1 cellular context compared by ENCODE assay signal in the genomic region with DNA sequence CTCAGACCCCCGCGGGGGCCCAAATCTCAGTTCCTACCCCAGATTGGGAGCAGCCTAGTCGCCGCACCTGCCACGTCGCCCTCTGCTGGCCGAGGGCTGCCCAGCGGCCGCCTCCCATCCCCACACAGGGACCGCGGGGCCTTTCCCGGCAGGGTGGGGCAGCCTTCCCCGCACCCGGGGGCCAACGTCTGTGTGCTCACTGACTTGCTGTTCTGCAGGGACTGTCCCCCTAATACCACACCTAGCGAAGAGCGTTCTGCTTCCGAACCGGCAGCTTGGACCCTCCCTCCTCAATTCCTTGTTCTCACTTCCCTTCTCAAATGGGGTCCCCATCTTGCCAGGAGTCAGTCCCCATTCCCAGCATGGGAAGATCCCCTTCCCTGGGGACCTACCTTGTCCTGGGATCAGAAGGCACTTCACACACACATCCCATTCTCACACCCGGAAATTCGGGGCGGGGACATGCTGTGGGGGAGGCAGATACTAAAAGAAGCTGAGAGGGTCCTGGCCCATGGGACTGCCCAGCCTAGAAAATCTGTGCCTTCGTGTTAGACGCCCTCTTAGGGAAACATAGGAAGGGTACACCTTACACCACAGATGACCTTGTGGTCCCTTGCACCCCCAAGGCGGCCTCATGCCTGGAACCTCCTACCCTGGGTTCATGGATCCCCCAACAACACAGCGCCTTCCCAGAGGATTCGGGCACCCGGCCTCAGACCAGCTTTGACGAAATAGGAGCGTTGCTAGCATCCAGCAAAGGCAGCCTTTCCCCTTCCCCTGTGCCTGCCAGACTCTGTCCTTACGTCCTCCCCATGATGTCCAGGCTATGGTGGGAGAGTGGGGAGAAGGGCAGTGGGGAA.
TF ChIP-seq lines count a peak whose summit lies in the region.

No MANE protein-coding gene starts in this region.

TF ChIP-seq in HepG2, 621 proteins besides CTCF, POLR2A, EP300 and RAD21:
- no peak for TF ChIP-seq NKX3-1 (CRISPR knock-in tag; IDR thresholded peaks at IDR 0.05)
- no peak for TF ChIP-seq ZNF780A (CRISPR knock-in tag; IDR thresholded peaks at IDR 0.05)
- peak; percentile 59; the same call in 1 of the 2 replicates for TF ChIP-seq MEIS1 (CRISPR knock-in tag; IDR thresholded peaks at IDR 0.05; ENCODE audit: borderline replicate concordance)
- TF ChIP-seq, protein P1, sequence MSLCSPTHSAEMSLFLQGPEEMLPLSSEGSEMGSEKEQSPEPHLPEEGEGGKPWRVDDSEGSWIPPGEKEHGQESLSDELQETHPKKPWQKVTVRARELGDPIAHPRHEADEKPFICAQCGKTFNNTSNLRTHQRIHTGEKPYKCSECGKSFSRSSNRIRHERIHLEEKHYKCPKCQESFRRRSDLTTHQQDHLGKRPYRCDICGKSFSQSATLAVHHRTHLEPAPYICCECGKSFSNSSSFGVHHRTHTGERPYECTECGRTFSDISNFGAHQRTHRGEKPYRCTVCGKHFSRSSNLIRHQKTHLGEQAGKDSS (CRISPR knock-in tag; IDR thresholded peaks at IDR 0.05; ENCODE audit: borderline replicate concordance, low read depth): peak; percentile 14; the same call in 1 of the 2 replicates
- TF ChIP-seq, protein P2, sequence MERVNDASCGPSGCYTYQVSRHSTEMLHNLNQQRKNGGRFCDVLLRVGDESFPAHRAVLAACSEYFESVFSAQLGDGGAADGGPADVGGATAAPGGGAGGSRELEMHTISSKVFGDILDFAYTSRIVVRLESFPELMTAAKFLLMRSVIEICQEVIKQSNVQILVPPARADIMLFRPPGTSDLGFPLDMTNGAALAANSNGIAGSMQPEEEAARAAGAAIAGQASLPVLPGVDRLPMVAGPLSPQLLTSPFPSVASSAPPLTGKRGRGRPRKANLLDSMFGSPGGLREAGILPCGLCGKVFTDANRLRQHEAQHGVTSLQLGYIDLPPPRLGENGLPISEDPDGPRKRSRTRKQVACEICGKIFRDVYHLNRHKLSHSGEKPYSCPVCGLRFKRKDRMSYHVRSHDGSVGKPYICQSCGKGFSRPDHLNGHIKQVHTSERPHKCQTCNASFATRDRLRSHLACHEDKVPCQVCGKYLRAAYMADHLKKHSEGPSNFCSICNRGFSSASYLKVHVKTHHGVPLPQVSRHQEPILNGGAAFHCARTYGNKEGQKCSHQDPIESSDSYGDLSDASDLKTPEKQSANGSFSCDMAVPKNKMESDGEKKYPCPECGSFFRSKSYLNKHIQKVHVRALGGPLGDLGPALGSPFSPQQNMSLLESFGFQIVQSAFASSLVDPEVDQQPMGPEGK (CRISPR knock-in tag; IDR thresholded peaks at IDR 0.05): peak; percentile 80
- TF ChIP-seq WIZ (CRISPR knock-in tag; IDR thresholded peaks at IDR 0.05): no peak
- TF ChIP-seq, protein P3, sequence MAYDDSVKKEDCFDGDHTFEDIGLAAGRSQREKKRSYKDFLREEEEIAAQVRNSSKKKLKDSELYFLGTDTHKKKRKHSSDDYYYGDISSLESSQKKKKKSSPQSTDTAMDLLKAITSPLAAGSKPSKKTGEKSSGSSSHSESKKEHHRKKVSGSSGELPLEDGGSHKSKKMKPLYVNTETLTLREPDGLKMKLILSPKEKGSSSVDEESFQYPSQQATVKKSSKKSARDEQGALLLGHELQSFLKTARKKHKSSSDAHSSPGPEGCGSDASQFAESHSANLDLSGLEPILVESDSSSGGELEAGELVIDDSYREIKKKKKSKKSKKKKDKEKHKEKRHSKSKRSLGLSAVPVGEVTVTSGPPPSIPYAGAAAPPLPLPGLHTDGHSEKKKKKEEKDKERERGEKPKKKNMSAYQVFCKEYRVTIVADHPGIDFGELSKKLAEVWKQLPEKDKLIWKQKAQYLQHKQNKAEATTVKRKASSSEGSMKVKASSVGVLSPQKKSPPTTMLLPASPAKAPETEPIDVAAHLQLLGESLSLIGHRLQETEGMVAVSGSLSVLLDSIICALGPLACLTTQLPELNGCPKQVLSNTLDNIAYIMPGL (CRISPR knock-in tag; IDR thresholded peaks at IDR 0.05; ENCODE audit: borderline replicate concordance in 1 of 2, low read depth in 1 of 2): peak in 1 of 2 experiments; percentile 61; a peak in 1 of 4 replicates
- TF ChIP-seq STAG1 (CRISPR knock-in tag; IDR thresholded peaks at IDR 0.05): peak; percentile 40
- no peak for TF ChIP-seq PRMT3 (CRISPR knock-in tag; IDR thresholded peaks at IDR 0.05; ENCODE audit: borderline replicate concordance, low read depth)
- no peak for TF ChIP-seq SKI (IDR thresholded peaks at IDR 0.05; ENCODE audit: partially characterized antibody)
- TF ChIP-seq, protein P4, sequence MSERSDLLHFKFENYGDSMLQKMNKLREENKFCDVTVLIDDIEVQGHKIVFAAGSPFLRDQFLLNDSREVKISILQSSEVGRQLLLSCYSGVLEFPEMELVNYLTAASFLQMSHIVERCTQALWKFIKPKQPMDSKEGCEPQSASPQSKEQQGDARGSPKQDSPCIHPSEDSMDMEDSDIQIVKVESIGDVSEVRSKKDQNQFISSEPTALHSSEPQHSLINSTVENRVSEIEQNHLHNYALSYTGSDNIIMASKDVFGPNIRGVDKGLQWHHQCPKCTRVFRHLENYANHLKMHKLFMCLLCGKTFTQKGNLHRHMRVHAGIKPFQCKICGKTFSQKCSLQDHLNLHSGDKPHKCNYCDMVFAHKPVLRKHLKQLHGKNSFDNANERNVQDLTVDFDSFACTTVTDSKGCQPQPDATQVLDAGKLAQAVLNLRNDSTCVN (CRISPR knock-in tag; IDR thresholded peaks at IDR 0.05; ENCODE audit: borderline replicate concordance): no peak
- no peak for TF ChIP-seq LCORL (IDR thresholded peaks at IDR 0.05)
- TF ChIP-seq LCORL (CRISPR knock-in tag; IDR thresholded peaks at IDR 0.05): peak; percentile 35; the same call in 1 of the 2 replicates
- TF ChIP-seq, protein P5, sequence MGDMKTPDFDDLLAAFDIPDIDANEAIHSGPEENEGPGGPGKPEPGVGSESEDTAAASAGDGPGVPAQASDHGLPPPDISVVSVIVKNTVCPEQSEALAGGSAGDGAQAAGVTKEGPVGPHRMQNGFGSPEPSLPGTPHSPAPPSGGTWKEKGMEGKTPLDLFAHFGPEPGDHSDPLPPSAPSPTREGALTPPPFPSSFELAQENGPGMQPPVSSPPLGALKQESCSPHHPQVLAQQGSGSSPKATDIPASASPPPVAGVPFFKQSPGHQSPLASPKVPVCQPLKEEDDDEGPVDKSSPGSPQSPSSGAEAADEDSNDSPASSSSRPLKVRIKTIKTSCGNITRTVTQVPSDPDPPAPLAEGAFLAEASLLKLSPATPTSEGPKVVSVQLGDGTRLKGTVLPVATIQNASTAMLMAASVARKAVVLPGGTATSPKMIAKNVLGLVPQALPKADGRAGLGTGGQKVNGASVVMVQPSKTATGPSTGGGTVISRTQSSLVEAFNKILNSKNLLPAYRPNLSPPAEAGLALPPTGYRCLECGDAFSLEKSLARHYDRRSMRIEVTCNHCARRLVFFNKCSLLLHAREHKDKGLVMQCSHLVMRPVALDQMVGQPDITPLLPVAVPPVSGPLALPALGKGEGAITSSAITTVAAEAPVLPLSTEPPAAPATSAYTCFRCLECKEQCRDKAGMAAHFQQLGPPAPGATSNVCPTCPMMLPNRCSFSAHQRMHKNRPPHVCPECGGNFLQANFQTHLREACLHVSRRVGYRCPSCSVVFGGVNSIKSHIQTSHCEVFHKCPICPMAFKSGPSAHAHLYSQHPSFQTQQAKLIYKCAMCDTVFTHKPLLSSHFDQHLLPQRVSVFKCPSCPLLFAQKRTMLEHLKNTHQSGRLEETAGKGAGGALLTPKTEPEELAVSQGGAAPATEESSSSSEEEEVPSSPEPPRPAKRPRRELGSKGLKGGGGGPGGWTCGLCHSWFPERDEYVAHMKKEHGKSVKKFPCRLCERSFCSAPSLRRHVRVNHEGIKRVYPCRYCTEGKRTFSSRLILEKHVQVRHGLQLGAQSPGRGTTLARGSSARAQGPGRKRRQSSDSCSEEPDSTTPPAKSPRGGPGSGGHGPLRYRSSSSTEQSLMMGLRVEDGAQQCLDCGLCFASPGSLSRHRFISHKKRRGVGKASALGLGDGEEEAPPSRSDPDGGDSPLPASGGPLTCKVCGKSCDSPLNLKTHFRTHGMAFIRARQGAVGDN (CRISPR knock-in tag; IDR thresholded peaks at IDR 0.05): peak; percentile 32; the same call in 1 of the 2 replicates
- TF ChIP-seq ZNF337 (CRISPR knock-in tag; IDR thresholded peaks at IDR 0.05; ENCODE audit: borderline replicate concordance, low read depth): no peak
- TF ChIP-seq GABPB1 (CRISPR knock-in tag; IDR thresholded peaks at IDR 0.05): peak; percentile 46; the same call in 1 of the 2 replicates
- TF ChIP-seq, protein P6, sequence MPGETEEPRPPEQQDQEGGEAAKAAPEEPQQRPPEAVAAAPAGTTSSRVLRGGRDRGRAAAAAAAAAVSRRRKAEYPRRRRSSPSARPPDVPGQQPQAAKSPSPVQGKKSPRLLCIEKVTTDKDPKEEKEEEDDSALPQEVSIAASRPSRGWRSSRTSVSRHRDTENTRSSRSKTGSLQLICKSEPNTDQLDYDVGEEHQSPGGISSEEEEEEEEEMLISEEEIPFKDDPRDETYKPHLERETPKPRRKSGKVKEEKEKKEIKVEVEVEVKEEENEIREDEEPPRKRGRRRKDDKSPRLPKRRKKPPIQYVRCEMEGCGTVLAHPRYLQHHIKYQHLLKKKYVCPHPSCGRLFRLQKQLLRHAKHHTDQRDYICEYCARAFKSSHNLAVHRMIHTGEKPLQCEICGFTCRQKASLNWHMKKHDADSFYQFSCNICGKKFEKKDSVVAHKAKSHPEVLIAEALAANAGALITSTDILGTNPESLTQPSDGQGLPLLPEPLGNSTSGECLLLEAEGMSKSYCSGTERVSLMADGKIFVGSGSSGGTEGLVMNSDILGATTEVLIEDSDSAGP (CRISPR knock-in tag; IDR thresholded peaks at IDR 0.05; ENCODE audit: borderline replicate concordance): peak; percentile 40; the same call in 1 of the 2 replicates
- peak; percentile 36; the same call in 1 of the 2 replicates for TF ChIP-seq KDM2A (CRISPR knock-in tag; IDR thresholded peaks at IDR 0.05; ENCODE audit: borderline replicate concordance, low read depth)
- no peak for TF ChIP-seq ZNF644 (CRISPR knock-in tag; IDR thresholded peaks at IDR 0.05; ENCODE audit: low read depth)
- no peak for TF ChIP-seq TBP (CRISPR knock-in tag; IDR thresholded peaks at IDR 0.05)
- TF ChIP-seq, protein P7, sequence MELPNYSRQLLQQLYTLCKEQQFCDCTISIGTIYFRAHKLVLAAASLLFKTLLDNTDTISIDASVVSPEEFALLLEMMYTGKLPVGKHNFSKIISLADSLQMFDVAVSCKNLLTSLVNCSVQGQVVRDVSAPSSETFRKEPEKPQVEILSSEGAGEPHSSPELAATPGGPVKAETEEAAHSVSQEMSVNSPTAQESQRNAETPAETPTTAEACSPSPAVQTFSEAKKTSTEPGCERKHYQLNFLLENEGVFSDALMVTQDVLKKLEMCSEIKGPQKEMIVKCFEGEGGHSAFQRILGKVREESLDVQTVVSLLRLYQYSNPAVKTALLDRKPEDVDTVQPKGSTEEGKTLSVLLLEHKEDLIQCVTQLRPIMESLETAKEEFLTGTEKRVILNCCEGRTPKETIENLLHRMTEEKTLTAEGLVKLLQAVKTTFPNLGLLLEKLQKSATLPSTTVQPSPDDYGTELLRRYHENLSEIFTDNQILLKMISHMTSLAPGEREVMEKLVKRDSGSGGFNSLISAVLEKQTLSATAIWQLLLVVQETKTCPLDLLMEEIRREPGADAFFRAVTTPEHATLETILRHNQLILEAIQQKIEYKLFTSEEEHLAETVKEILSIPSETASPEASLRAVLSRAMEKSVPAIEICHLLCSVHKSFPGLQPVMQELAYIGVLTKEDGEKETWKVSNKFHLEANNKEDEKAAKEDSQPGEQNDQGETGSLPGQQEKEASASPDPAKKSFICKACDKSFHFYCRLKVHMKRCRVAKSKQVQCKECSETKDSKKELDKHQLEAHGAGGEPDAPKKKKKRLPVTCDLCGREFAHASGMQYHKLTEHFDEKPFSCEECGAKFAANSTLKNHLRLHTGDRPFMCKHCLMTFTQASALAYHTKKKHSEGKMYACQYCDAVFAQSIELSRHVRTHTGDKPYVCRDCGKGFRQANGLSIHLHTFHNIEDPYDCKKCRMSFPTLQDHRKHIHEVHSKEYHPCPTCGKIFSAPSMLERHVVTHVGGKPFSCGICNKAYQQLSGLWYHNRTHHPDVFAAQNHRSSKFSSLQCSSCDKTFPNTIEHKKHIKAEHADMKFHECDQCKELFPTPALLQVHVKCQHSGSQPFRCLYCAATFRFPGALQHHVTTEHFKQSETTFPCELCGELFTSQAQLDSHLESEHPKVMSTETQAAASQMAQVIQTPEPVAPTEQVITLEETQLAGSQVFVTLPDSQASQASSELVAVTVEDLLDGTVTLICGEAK (IDR thresholded peaks at IDR 0.05): no peak
- TF ChIP-seq, protein P7 (CRISPR knock-in tag; IDR thresholded peaks at IDR 0.05): 0 out of 2 replicates have a peak, but pooled peaks have one; percentile 8
- peak; percentile 63 for TF ChIP-seq XRCC5 (optimal IDR thresholded peaks at IDR 0.05; ENCODE audit: low read length)
- TF ChIP-seq ZBTB38 (CRISPR knock-in tag; IDR thresholded peaks at IDR 0.05): peak; percentile 6; the same call in 1 of the 2 replicates
- TF ChIP-seq ZFP36L1 (CRISPR knock-in tag; IDR thresholded peaks at IDR 0.05): no peak
- no peak for TF ChIP-seq SMAD3 (CRISPR knock-in tag; IDR thresholded peaks at IDR 0.05)
